Comparison of ENCODE assay signal across 20 cellular contexts in the genomic region with DNA sequence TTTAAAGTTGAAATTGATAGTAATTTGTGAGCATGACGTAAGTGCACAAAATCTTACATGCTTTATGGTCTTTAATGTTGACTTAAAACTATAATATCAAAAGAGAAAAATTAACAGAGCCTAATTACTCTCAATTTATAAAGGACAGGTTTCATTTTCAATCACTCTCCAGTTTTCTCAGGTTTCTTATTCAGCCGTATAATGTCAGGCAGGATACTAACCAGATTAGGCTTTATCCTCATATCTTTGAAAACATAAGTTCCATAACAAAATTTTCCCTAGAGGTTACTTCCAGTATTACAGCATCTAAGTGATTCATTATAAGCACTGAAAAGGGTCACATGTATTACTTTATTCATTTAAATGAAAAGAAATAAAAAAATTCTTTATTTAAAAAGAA.
DNase-seq lines count a peak whose midpoint lies in the region; TF ChIP-seq lines count a peak whose summit lies in the region.
"Had no signal": no experiment of that assay in that cellular context is flagged by ENCODE, and none has a peak within 500 bp of the region (broad histone marks: within the 10 kb centered on the region; RNA-seq: fewer than 3 reads in every experiment).

No MANE protein-coding gene starts in this region.

- no peaks in the 10 kb centered on the region for H3K4me1 Mint-ChIP-seq in nephron progenitor cell

- no peak overlapping the region for H3K27ac Mint-ChIP-seq in nephron progenitor cell
- H3K27ac Mint-ChIP-seq: CD8-positive, alpha-beta T cell had no signal

- H3K36me3 ChIP-seq in colonic mucosa: no peaks in the 10 kb centered on the region
- H3K36me3 ChIP-seq: BLaER1 treated with 17β-estradiol and CSF1 and Interleukin-3, amounts not matched to agents 10 nM and 100 nM had no signal

- no peak overlapping the region for H3K4me3 Mint-ChIP-seq in nephron progenitor cell
- H3K4me3 Mint-ChIP-seq: CD8-positive, alpha-beta T cell had no signal

- DNase-seq in HT-29 (ENCODE audit: low spot score) (peak; percentile 4), SK-N-DZ (ENCODE audit: low spot score) (peak; percentile 7), nephron progenitor cell (no peak), germinal center (ENCODE audit: low spot score) (no peak), colonic mucosa (no peak), KG1 (lab: John Stamatoyannopoulos, UW) (no peak), GM19240 (ENCODE audit: insufficient read length, low spot score) (no peak)
- DNase-seq: Calu3; CD8-positive, alpha-beta T cell; NCI-H1092 treated with DMSO at 0.1 percent for 48 hours; NCI-H2081; NCI-H2171 treated with DMSO at 0.1 percent for 48 hours; NCI-H446 treated with DMSO at 0.1 percent for 48 hours; NK-92 treated with Interleukin-12 subunit alpha and Interleukin-12 subunit beta, amount 100 ng/mL, for 24 hours; SIG-M5 had no signal

- TF ChIP-seq CTCF in 22Rv1 (IDR thresholded peaks at IDR 0.05) (peak; percentile 12; the same call in 1 of the 2 replicates), nephron progenitor cell (IDR thresholded peaks at IDR 0.05) (peak; percentile 9), colonic mucosa (IDR thresholded peaks at IDR 0.05) (no peak)

- no peak overlapping the region for H3K4me3 ChIP-seq in colonic mucosa
- H3K4me3 ChIP-seq: A549; BLaER1 treated with 17β-estradiol and CSF1 and Interleukin-3, amounts not matched to agents 10 nM and 100 nM had no signal

- H3K27me3 Mint-ChIP-seq in nephron progenitor cell (ENCODE audit: low read depth, poor library complexity): peaks cover 6% of the 10 kb centered on the region

- intact Hi-C loops in colonic mucosa (cut with DNase I): no loop called here

- H3K4me1 ChIP-seq in colonic mucosa: no peaks in the 10 kb centered on the region
- H3K4me1 ChIP-seq: A549; BLaER1 treated with 17β-estradiol and CSF1 and Interleukin-3, amounts not matched to agents 10 nM and 100 nM had no signal

- H3K9me3 ChIP-seq in colonic mucosa: no peaks in the 10 kb centered on the region
- H3K9me3 ChIP-seq: A549; BLaER1 treated with 17β-estradiol and CSF1 and Interleukin-3, amounts not matched to agents 10 nM and 100 nM had no signal

- H3K27me3 ChIP-seq in colonic mucosa: no peaks in the 10 kb centered on the region
- H3K27me3 ChIP-seq: BLaER1 treated with 17β-estradiol and CSF1 and Interleukin-3, amounts not matched to agents 10 nM and 100 nM had no signal

- H3K27ac ChIP-seq in 22Rv1 (no peak overlapping the region), colonic mucosa (no peak overlapping the region)
- H3K27ac ChIP-seq: A549; BLaER1 treated with 17β-estradiol and CSF1 and Interleukin-3, amounts not matched to agents 10 nM and 100 nM; KMS-11; RWPE1 had no signal

- H3K9ac ChIP-seq in colonic mucosa (ENCODE audit: low read depth in 2 of 2, low read length in 2 of 2): no peak overlapping the region
- H3K9ac ChIP-seq: BLaER1 treated with 17β-estradiol and CSF1 and Interleukin-3, amounts not matched to agents 10 nM and 100 nM; KMS-11 had no signal

- H3K36me3 Mint-ChIP-seq in nephron progenitor cell (ENCODE audit: low read depth): no peaks in the 10 kb centered on the region
- H3K36me3 Mint-ChIP-seq: CD8-positive, alpha-beta T cell had no signal

- H3K9me3 Mint-ChIP-seq in nephron progenitor cell: no peaks in the 10 kb centered on the region

Comparison
In these comparisons a context has a peak if more than half of its experiments do, and no peak if none do; other contexts are left out.
1. DNase-seq: peak in HT-29 (single experiment) and SK-N-DZ (single experiment); none in nephron progenitor cell (single experiment), germinal center (single experiment), colonic mucosa (single experiment), KG1 (single experiment) and GM19240 (single experiment).